Comparison of ENCODE assay signal across 1 cellular context in the genomic region with DNA sequence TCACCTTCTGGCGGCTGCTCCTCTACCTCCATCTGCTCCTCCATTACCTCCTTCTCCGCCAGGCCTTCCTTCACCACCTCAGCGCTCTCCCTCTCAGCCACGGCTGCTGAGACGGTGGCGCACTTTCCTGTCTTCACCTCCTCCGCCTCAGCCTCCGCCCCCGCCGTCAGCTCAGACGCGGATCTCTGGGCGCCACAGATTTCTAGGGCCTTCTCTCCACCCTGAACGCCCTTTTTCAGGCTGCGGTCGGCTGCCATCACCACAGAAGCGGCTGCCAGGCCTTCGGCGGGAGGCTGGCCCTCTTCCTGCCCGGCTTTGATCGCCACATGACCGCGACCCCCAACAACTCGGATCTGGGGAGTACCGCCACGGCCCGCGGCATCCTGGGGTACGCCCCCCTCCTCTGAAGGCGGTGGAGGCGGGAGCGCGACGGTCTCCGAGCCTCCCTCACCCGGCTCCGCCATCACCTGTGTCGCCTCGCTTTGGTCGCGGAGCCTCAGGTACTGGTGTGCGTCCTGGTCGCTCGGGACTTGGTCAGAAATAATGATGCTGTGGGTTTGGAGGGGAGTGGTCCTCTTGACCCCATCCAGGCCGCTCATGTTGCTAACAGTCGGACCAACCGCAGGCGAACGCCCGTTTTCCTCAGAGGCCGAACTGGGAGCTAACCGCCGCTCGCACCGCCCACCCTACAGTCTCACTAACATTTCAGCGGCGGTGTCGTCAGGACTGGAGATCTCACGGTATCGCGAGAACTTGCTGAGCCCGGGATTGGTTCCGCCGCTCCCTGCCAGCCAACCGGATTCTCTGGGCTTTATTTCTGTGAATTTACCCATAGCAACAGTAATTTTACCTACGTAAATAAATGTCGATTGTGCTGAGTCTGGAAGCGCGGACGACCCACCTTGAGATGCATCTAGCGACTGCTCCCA.
TF ChIP-seq lines count a peak whose summit lies in the region.

A gene (minus strand): TSS at position 699 of the 929 bp plus-strand sequence. CDS start 100 bp downstream, at position 599.

TF ChIP-seq in HEK293, 187 proteins besides CTCF, POLR2A, EP300 and RAD21 (continued from another document):
- TF ChIP-seq GLI4 (tag by site-specific recombination; IDR thresholded peaks at IDR 0.05) (peak; percentile 7; the same call in 1 of the 2 replicates), ZNF777 (tag by site-specific recombination; IDR thresholded peaks at IDR 0.05; ENCODE audit: borderline replicate concordance) (no peak), ZNF132 (tag by site-specific recombination; IDR thresholded peaks at IDR 0.05; ENCODE audit: borderline replicate concordance) (no peak), ZNF660 (tag by site-specific recombination; IDR thresholded peaks at IDR 0.05) (peak; percentile 70), ZNF610 (tag by site-specific recombination; IDR thresholded peaks at IDR 0.05; ENCODE audit: borderline replicate concordance) (peak; percentile 77; the same call in 1 of the 2 replicates), KLF9 (tag by site-specific recombination; IDR thresholded peaks at IDR 0.05; ENCODE audit: low read depth) (peak; percentile 83), ZXDB (tag by site-specific recombination; IDR thresholded peaks at IDR 0.05) (peak; percentile 40), ZNF10 (tag by site-specific recombination; IDR thresholded peaks at IDR 0.05) (peak; percentile 34; the same call in 1 of the 2 replicates), ZNF664 (tag by site-specific recombination; IDR thresholded peaks at IDR 0.05) (peak; percentile 96), SP7 (tag by site-specific recombination; IDR thresholded peaks at IDR 0.05) (peak; percentile 59; the same call in 1 of the 2 replicates), ZNF248 (tag by site-specific recombination; IDR thresholded peaks at IDR 0.05) (no peak), PRDM1 (tag by site-specific recombination; IDR thresholded peaks at IDR 0.05) (peak; percentile 83), ZFP69B (tag by site-specific recombination; IDR thresholded peaks at IDR 0.05) (peak; percentile 24; the same call in 1 of the 2 replicates), ZBTB17 (tag by site-specific recombination; IDR thresholded peaks at IDR 0.05) (peak; percentile 55), YY2 (tag by site-specific recombination; IDR thresholded peaks at IDR 0.05) (peak; percentile 60; the same call in 1 of the 2 replicates)
- TF ChIP-seq, protein P1, sequence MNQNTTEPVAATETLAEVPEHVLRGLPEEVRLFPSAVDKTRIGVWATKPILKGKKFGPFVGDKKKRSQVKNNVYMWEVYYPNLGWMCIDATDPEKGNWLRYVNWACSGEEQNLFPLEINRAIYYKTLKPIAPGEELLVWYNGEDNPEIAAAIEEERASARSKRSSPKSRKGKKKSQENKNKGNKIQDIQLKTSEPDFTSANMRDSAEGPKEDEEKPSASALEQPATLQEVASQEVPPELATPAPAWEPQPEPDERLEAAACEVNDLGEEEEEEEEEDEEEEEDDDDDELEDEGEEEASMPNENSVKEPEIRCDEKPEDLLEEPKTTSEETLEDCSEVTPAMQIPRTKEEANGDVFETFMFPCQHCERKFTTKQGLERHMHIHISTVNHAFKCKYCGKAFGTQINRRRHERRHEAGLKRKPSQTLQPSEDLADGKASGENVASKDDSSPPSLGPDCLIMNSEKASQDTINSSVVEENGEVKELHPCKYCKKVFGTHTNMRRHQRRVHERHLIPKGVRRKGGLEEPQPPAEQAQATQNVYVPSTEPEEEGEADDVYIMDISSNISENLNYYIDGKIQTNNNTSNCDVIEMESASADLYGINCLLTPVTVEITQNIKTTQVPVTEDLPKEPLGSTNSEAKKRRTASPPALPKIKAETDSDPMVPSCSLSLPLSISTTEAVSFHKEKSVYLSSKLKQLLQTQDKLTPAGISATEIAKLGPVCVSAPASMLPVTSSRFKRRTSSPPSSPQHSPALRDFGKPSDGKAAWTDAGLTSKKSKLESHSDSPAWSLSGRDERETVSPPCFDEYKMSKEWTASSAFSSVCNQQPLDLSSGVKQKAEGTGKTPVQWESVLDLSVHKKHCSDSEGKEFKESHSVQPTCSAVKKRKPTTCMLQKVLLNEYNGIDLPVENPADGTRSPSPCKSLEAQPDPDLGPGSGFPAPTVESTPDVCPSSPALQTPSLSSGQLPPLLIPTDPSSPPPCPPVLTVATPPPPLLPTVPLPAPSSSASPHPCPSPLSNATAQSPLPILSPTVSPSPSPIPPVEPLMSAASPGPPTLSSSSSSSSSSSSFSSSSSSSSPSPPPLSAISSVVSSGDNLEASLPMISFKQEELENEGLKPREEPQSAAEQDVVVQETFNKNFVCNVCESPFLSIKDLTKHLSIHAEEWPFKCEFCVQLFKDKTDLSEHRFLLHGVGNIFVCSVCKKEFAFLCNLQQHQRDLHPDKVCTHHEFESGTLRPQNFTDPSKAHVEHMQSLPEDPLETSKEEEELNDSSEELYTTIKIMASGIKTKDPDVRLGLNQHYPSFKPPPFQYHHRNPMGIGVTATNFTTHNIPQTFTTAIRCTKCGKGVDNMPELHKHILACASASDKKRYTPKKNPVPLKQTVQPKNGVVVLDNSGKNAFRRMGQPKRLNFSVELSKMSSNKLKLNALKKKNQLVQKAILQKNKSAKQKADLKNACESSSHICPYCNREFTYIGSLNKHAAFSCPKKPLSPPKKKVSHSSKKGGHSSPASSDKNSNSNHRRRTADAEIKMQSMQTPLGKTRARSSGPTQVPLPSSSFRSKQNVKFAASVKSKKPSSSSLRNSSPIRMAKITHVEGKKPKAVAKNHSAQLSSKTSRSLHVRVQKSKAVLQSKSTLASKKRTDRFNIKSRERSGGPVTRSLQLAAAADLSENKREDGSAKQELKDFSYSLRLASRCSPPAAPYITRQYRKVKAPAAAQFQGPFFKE (tag by site-specific recombination; IDR thresholded peaks at IDR 0.05; ENCODE audit: borderline replicate concordance) = peak; percentile 71; the same call in 1 of the 2 replicates
- TF ChIP-seq, protein P2, sequence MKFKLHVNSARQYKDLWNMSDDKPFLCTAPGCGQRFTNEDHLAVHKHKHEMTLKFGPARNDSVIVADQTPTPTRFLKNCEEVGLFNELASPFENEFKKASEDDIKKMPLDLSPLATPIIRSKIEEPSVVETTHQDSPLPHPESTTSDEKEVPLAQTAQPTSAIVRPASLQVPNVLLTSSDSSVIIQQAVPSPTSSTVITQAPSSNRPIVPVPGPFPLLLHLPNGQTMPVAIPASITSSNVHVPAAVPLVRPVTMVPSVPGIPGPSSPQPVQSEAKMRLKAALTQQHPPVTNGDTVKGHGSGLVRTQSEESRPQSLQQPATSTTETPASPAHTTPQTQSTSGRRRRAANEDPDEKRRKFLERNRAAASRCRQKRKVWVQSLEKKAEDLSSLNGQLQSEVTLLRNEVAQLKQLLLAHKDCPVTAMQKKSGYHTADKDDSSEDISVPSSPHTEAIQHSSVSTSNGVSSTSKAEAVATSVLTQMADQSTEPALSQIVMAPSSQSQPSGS (tag by site-specific recombination; IDR thresholded peaks at IDR 0.05; ENCODE audit: low read depth) = 0 out of 2 replicates have a peak, but pooled peaks have one; percentile 45
- TF ChIP-seq, protein P3, sequence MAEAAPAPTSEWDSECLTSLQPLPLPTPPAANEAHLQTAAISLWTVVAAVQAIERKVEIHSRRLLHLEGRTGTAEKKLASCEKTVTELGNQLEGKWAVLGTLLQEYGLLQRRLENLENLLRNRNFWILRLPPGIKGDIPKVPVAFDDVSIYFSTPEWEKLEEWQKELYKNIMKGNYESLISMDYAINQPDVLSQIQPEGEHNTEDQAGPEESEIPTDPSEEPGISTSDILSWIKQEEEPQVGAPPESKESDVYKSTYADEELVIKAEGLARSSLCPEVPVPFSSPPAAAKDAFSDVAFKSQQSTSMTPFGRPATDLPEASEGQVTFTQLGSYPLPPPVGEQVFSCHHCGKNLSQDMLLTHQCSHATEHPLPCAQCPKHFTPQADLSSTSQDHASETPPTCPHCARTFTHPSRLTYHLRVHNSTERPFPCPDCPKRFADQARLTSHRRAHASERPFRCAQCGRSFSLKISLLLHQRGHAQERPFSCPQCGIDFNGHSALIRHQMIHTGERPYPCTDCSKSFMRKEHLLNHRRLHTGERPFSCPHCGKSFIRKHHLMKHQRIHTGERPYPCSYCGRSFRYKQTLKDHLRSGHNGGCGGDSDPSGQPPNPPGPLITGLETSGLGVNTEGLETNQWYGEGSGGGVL (tag by site-specific recombination; IDR thresholded peaks at IDR 0.05) = peak; percentile 61
- TF ChIP-seq, protein P4, sequence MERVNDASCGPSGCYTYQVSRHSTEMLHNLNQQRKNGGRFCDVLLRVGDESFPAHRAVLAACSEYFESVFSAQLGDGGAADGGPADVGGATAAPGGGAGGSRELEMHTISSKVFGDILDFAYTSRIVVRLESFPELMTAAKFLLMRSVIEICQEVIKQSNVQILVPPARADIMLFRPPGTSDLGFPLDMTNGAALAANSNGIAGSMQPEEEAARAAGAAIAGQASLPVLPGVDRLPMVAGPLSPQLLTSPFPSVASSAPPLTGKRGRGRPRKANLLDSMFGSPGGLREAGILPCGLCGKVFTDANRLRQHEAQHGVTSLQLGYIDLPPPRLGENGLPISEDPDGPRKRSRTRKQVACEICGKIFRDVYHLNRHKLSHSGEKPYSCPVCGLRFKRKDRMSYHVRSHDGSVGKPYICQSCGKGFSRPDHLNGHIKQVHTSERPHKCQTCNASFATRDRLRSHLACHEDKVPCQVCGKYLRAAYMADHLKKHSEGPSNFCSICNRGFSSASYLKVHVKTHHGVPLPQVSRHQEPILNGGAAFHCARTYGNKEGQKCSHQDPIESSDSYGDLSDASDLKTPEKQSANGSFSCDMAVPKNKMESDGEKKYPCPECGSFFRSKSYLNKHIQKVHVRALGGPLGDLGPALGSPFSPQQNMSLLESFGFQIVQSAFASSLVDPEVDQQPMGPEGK (tag by site-specific recombination; IDR thresholded peaks at IDR 0.05) = peak; percentile 56
- TF ChIP-seq, protein P5, sequence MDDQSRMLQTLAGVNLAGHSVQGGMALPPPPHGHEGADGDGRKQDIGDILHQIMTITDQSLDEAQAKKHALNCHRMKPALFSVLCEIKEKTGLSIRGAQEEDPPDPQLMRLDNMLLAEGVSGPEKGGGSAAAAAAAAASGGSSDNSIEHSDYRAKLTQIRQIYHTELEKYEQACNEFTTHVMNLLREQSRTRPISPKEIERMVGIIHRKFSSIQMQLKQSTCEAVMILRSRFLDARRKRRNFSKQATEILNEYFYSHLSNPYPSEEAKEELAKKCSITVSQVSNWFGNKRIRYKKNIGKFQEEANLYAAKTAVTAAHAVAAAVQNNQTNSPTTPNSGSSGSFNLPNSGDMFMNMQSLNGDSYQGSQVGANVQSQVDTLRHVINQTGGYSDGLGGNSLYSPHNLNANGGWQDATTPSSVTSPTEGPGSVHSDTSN (CRISPR knock-in tag; IDR thresholded peaks at IDR 0.05) = 0 out of 2 replicates have a peak, but pooled peaks have one; percentile 62
- TF ChIP-seq, protein P6, sequence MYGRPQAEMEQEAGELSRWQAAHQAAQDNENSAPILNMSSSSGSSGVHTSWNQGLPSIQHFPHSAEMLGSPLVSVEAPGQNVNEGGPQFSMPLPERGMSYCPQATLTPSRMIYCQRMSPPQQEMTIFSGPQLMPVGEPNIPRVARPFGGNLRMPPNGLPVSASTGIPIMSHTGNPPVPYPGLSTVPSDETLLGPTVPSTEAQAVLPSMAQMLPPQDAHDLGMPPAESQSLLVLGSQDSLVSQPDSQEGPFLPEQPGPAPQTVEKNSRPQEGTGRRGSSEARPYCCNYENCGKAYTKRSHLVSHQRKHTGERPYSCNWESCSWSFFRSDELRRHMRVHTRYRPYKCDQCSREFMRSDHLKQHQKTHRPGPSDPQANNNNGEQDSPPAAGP (tag by site-specific recombination; IDR thresholded peaks at IDR 0.05) = peak; percentile 35
- TF ChIP-seq, protein P7, sequence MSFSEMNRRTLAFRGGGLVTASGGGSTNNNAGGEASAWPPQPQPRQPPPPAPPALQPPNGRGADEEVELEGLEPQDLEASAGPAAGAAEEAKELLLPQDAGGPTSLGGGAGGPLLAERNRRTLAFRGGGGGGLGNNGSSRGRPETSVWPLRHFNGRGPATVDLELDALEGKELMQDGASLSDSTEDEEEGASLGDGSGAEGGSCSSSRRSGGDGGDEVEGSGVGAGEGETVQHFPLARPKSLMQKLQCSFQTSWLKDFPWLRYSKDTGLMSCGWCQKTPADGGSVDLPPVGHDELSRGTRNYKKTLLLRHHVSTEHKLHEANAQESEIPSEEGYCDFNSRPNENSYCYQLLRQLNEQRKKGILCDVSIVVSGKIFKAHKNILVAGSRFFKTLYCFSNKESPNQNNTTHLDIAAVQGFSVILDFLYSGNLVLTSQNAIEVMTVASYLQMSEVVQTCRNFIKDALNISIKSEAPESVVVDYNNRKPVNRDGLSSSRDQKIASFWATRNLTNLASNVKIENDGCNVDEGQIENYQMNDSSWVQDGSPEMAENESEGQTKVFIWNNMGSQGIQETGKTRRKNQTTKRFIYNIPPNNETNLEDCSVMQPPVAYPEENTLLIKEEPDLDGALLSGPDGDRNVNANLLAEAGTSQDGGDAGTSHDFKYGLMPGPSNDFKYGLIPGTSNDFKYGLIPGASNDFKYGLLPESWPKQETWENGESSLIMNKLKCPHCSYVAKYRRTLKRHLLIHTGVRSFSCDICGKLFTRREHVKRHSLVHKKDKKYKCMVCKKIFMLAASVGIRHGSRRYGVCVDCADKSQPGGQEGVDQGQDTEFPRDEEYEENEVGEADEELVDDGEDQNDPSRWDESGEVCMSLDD (tag by site-specific recombination; IDR thresholded peaks at IDR 0.05) = peak; percentile 89; the same call in 1 of the 2 replicates
